In genomic region chr7:132418840-132419239, GRCh38 we compare ENCODE assay signal across 18 cellular contexts.
DNase-seq lines count a peak whose midpoint lies in the region; ATAC-seq and TF ChIP-seq lines count a peak whose summit lies in the region.
"Had no signal": no experiment of that assay in that cellular context is flagged by ENCODE, and none has a peak within 500 bp of the region (broad histone marks: within the 10 kb centered on the region; RNA-seq: fewer than 3 reads in every experiment).

No MANE protein-coding gene starts in this region.

- DNase-seq in left ventricle myocardium inferior: no peak
- no peak for DNase-seq in Right ventricle myocardium superior
- DNase-seq in chondrocyte (ENCODE audit: low spot score): no peak
- DNase-seq in activated CD4-positive, alpha-beta T cell treated with anti-CD3 and anti-CD28 coated beads, Interleukin-2, amount 10 ng/mL, durations not matched to agents 24 days and 14 days: no peak
- no peak for DNase-seq in NCI-H524 treated with DMSO at 0.1 percent for 48 hours (lab: John Stamatoyannopoulos, UW)
- no peak for DNase-seq in activated T-cell treated with anti-CD3 and anti-CD28 coated beads, Interleukin-2, amount 50 U/mL, for 72 hours
- DNase-seq: 8988T; CD4-positive, alpha-beta memory T cell; DMS79 treated with DMSO at 0.1 percent for 48 hours; GF-D8; GM23248; HCEC 1CT; HFFc6 had no signal

- ATAC-seq in Right ventricle myocardium superior (ENCODE audit: poor library complexity) (no peak), GM19463 (IDR thresholded peaks at IDR 0.05; ENCODE audit: unreplicated experiment) (no peak)
- no peak for ATAC-seq in activated T-cell treated with anti-CD3 and anti-CD28 coated beads, Interleukin-2, amount 50 U/mL, for 72 hours (replicated peaks in 1 of 2)

- H3K9me3 ChIP-seq in left ventricle myocardium inferior (replicated peaks): no peaks in the 10 kb centered on the region
- H3K9me3 ChIP-seq in mesodermal cell (ENCODE audit: control insufficient read depth, low read length): no peaks in the 10 kb centered on the region

- intact Hi-C loops in left ventricle myocardium inferior (cut with micrococcal nuclease): no loop called here
- intact Hi-C loops in Right ventricle myocardium superior (cut with DNase I): loop anchor here (10.0 kb wide), 1 partner anchor 156 kb away; the partner anchor contains the start of gene PLXNA4
- intact Hi-C loops in activated CD4-positive, alpha-beta T cell treated with anti-CD3 and anti-CD28 coated beads, Interleukin-2, amount 10 ng/mL, durations not matched to agents 24 days and 14 days (cut with micrococcal nuclease): no loop called here

- H3K4me3 ChIP-seq in left ventricle myocardium inferior: no peak overlapping the region
- no peak overlapping the region for H3K4me3 ChIP-seq in mesodermal cell (ENCODE audit: extremely low read depth, insufficient read depth, low read length, poor library complexity, severe bottlenecking)
- H3K4me3 ChIP-seq: BLaER1, GM23248 had no signal

- H3K27me3 ChIP-seq in left ventricle myocardium inferior (ENCODE audit: low read depth): no peaks in the 10 kb centered on the region
- H3K27me3 ChIP-seq: BLaER1 had no signal

- H3K4me1 ChIP-seq in left ventricle myocardium inferior: peaks cover 66% of the 10 kb centered on the region
- peaks cover 2% of the 10 kb centered on the region for H3K4me1 ChIP-seq in mesodermal cell (ENCODE audit: control insufficient read depth, insufficient read depth, low read length, poor library complexity, severe bottlenecking)

- H3K27ac Mint-ChIP-seq in chondrocyte (ENCODE audit: unreplicated experiment): peak overlapping the region; percentile 78
- no peak overlapping the region for H3K27ac Mint-ChIP-seq in activated CD4-positive, alpha-beta T cell treated with anti-CD3 and anti-CD28 coated beads, Interleukin-2, amount 10 ng/mL, durations not matched to agents 24 days and 14 days
- H3K27ac Mint-ChIP-seq in activated T-cell treated with anti-CD3 and anti-CD28 coated beads, Interleukin-2, amount 50 U/mL, for 72 hours: no peak overlapping the region
- H3K27ac Mint-ChIP-seq: CD4-positive, alpha-beta memory T cell; HFFc6 had no signal

- peaks cover 77% of the 10 kb centered on the region for H3K4me1 Mint-ChIP-seq in chondrocyte (ENCODE audit: low read depth)
- H3K4me1 Mint-ChIP-seq in activated CD4-positive, alpha-beta T cell treated with anti-CD3 and anti-CD28 coated beads, Interleukin-2, amount 10 ng/mL, durations not matched to agents 24 days and 14 days: peaks cover 12% of the 10 kb centered on the region
- H3K4me1 Mint-ChIP-seq in activated T-cell treated with anti-CD3 and anti-CD28 coated beads, Interleukin-2, amount 50 U/mL, for 72 hours (ENCODE audit: low read depth): no peaks in the 10 kb centered on the region

- 69 to 94% methylated on average over 5 to 6 of the region's 6 CpGs for WGBS in mesodermal cell (ENCODE audit: insufficient coverage in 2 of 2), 2 experiments

- no peaks in the 10 kb centered on the region for H3K36me3 ChIP-seq in left ventricle myocardium inferior
- H3K36me3 ChIP-seq in mesodermal cell (ENCODE audit: control insufficient read depth, insufficient read depth, low read length): no peaks in the 10 kb centered on the region
- H3K36me3 ChIP-seq: BLaER1 had no signal

- H3K27ac ChIP-seq in left ventricle myocardium inferior (replicated peaks) (peak overlapping the region; percentile 44), mesodermal cell (ENCODE audit: low read depth, low read length, severe bottlenecking) (peak overlapping the region; percentile 18)
- H3K27ac ChIP-seq: BLaER1, GM23248, HL-60 had no signal

- peaks cover 5% of the 10 kb centered on the region for H3K9me3 Mint-ChIP-seq in chondrocyte (ENCODE audit: low read depth)
- peaks cover 13% of the 10 kb centered on the region for H3K9me3 Mint-ChIP-seq in activated CD4-positive, alpha-beta T cell treated with anti-CD3 and anti-CD28 coated beads, Interleukin-2, amount 10 ng/mL, durations not matched to agents 24 days and 14 days
- H3K9me3 Mint-ChIP-seq in activated T-cell treated with anti-CD3 and anti-CD28 coated beads, Interleukin-2, amount 50 U/mL, for 72 hours: peaks cover 7% of the 10 kb centered on the region in 2 donors
- H3K9me3 Mint-ChIP-seq: HFFc6 had no signal

- H3K36me3 Mint-ChIP-seq in chondrocyte (ENCODE audit: low read depth): no peaks in the 10 kb centered on the region
- H3K36me3 Mint-ChIP-seq in activated CD4-positive, alpha-beta T cell treated with anti-CD3 and anti-CD28 coated beads, Interleukin-2, amount 10 ng/mL, durations not matched to agents 24 days and 14 days (ENCODE audit: low read depth): peaks cover 11% of the 10 kb centered on the region
- peaks cover 4 to 12% of the 10 kb centered on the region in 2 donors for H3K36me3 Mint-ChIP-seq in activated T-cell treated with anti-CD3 and anti-CD28 coated beads, Interleukin-2, amount 50 U/mL, for 72 hours (ENCODE audit: insufficient read depth in 2 of 2)
- H3K36me3 Mint-ChIP-seq: CD14-positive monocyte had no signal

- no peak overlapping the region for H3K4me3 Mint-ChIP-seq in chondrocyte (ENCODE audit: unreplicated experiment)
- H3K4me3 Mint-ChIP-seq in activated CD4-positive, alpha-beta T cell treated with anti-CD3 and anti-CD28 coated beads, Interleukin-2, amount 10 ng/mL, durations not matched to agents 24 days and 14 days: no peak overlapping the region
- no peak overlapping the region for H3K4me3 Mint-ChIP-seq in activated T-cell treated with anti-CD3 and anti-CD28 coated beads, Interleukin-2, amount 50 U/mL, for 72 hours
- H3K4me3 Mint-ChIP-seq: CD4-positive, alpha-beta memory T cell; HFFc6 had no signal

- TF ChIP-seq CTCF in left ventricle myocardium inferior (IDR thresholded peaks at IDR 0.05; ENCODE audit: borderline replicate concordance) (no peak), chondrocyte (IDR thresholded peaks at IDR 0.05) (no peak)

- H3K27me3 Mint-ChIP-seq in chondrocyte (ENCODE audit: low read depth): no peaks in the 10 kb centered on the region
- peaks cover 30% of the 10 kb centered on the region for H3K27me3 Mint-ChIP-seq in activated CD4-positive, alpha-beta T cell treated with anti-CD3 and anti-CD28 coated beads, Interleukin-2, amount 10 ng/mL, durations not matched to agents 24 days and 14 days
- H3K27me3 Mint-ChIP-seq in activated T-cell treated with anti-CD3 and anti-CD28 coated beads, Interleukin-2, amount 50 U/mL, for 72 hours (ENCODE audit: low read depth): no peaks in the 10 kb centered on the region
- H3K27me3 Mint-ChIP-seq: CD4-positive, alpha-beta memory T cell had no signal
